Comparison of ENCODE assay signal across 7 cellular contexts in the genomic region with DNA sequence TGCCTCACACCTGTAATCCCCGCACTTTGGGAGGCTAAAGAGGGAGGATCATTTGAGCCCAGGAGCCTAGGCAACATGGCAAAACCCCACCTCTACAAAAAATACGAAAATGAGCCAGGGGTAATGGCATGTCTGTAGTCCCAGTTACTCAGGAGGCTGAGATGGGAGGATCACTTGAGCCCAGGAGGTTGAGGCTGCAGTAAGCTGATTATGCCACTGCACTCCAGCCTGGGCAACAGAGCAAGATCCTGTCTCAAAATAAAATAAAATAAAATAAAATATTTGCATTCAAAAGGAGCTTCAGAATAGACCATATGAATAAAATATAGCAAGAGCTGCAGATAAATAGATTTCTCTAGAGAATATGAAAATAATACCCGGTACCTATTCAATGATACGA.
"Had no signal": no experiment of that assay in that cellular context is flagged by ENCODE, and none has a peak within 500 bp of the region (broad histone marks: within the 10 kb centered on the region; RNA-seq: fewer than 3 reads in every experiment).

No MANE protein-coding gene starts in this region.

- H3K9me3 ChIP-seq: HAP-1 had no signal

- H3K9ac ChIP-seq: GM23248 had no signal

- H3K4me3 ChIP-seq: GM23248, HAP-1 had no signal

- H2AFZ ChIP-seq: GM23248 had no signal

- DNase-seq: GOT3, H7, HFFc6, IMR-90 had no signal

- H3K36me3 ChIP-seq: HAP-1 had no signal

- H3K4me1 ChIP-seq: HAP-1 had no signal

- H3K27ac ChIP-seq: GM23248, HL-60 had no signal
